ENCODE assay signal across 11 cellular contexts in the genomic region with DNA sequence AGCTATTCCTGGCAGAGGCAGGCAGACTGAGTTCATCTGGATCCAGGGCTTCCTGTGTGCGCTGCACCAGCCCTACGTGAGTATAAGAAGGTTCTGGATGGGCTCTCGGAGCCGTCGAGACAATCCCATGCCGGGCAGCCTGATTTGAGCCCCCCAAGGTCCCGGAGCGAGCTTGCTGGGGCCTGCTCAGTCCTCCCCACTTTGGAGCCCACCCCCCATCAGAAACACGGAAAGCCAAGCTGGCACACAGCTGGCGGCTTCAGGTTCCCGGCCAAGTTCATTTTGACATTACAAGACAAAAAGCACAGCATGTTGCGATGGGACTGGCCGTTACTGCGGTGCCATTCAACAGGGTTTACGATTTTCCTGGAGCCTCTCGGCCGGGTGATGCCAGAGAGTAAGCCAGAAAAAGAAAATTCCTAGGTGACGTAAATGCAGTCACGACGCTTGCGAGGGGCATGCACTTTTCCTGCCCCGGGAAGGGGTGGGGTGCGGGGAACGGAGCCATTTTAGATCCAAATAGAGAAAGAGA.
A peak's percentile ranks its signal among the peaks of the same experiment; 100 is the strongest.
DNase-seq lines count a peak whose midpoint lies in the region; ATAC-seq and TF ChIP-seq lines count a peak whose summit lies in the region.
"Had no signal": no experiment of that assay in that cellular context is flagged by ENCODE, and none has a peak within 500 bp of the region (broad histone marks: within the 10 kb centered on the region; RNA-seq: fewer than 3 reads in every experiment).

No MANE protein-coding gene starts in this region.

- TF ChIP-seq CTCF in AG09319 (IDR thresholded peaks at IDR 0.05; ENCODE audit: low read depth, low read length), result no peak
- no peak for TF ChIP-seq CTCF in ascending aorta (IDR thresholded peaks at IDR 0.05)
- TF ChIP-seq CTCF in left ventricle myocardium inferior (IDR thresholded peaks at IDR 0.05; ENCODE audit: borderline replicate concordance), result no peak
- TF ChIP-seq CTCF in psoas muscle (IDR thresholded peaks at IDR 0.05), result no peak

- peak overlapping the region; percentile 82 to 88 for H3K27ac ChIP-seq in ascending aorta
- peak overlapping the region; percentile 61 for H3K27ac ChIP-seq in left ventricle myocardium inferior (replicated peaks)
- peak overlapping the region; percentile 23 for H3K27ac ChIP-seq in psoas muscle

- peak; percentile 84 for DNase-seq in AG09319 (ENCODE audit: extremely low read depth, low read depth)
- DNase-seq in ascending aorta (ENCODE audit: low spot score in 2 of 2), result peak; percentile 55 to 84
- DNase-seq in left ventricle myocardium inferior, result peak; percentile 24
- DNase-seq in psoas muscle, result peak in 1 of 2 donors; percentile 38
- no peak for DNase-seq in NCI-H187 (lab: John Stamatoyannopoulos, UW)
- no peak for DNase-seq in SIG-M5 treated with dmso at 0.1 percent for 504 hours (lab: John Stamatoyannopoulos, UW; ENCODE audit: unreplicated experiment)
- DNase-seq in SKM-1 (lab: John Stamatoyannopoulos, UW; ENCODE audit: unreplicated experiment), result no peak
- no peak for DNase-seq in DMS 273 treated with DMSO at 0.1 percent for 48 hours (lab: John Stamatoyannopoulos, UW)
- DNase-seq: activated CD4-positive, alpha-beta memory T cell treated with anti-CD3 and anti-CD28 coated beads for 36 hours; NCI-H1694 had no signal

- intact Hi-C loops in ascending aorta (cut with DNase I) (loop anchor here (2.0 kb wide), 2 partner anchors 22 to 168 kb away; partner anchors contain the start of gene FOXF1), left ventricle myocardium inferior (cut with micrococcal nuclease) (loop anchor here (10.0 kb wide), 1 partner anchor 172 kb away; the partner anchor contains the start of gene FOXF1), psoas muscle (cut with DNase I) (no loop called here)

- no peaks in the 10 kb centered on the region for H3K9me3 ChIP-seq in ascending aorta
- H3K9me3 ChIP-seq in left ventricle myocardium inferior (replicated peaks), result no peaks in the 10 kb centered on the region
- no peaks in the 10 kb centered on the region for H3K9me3 ChIP-seq in psoas muscle

- H3K4me3 ChIP-seq in ascending aorta, result peak overlapping the region; percentile 17 to 45
- peak overlapping the region; percentile 45 for H3K4me3 ChIP-seq in left ventricle myocardium inferior
- no peak overlapping the region for H3K4me3 ChIP-seq in psoas muscle
- H3K4me3 ChIP-seq: skin epidermis had no signal

- no peaks in the 10 kb centered on the region for H3K36me3 ChIP-seq in ascending aorta
- no peaks in the 10 kb centered on the region for H3K36me3 ChIP-seq in left ventricle myocardium inferior
- no peaks in the 10 kb centered on the region for H3K36me3 ChIP-seq in psoas muscle (ENCODE audit: insufficient read depth in 1 of 2, low read depth in 1 of 2)

- H3K27me3 ChIP-seq in ascending aorta (no peaks in the 10 kb centered on the region), left ventricle myocardium inferior (ENCODE audit: low read depth) (peaks cover 87% of the 10 kb centered on the region), psoas muscle (ENCODE audit: insufficient read depth in 3 of 3, low read length in 2 of 3) (peaks cover 0 to 52% (median 4%) of the 10 kb centered on the region in 3 donors)

- 10 to 11% (median 11%) methylated on average over 24 of the region's 24 CpGs for whole genome bisulfite sequencing in psoas muscle, 3 donors

- ATAC-seq in psoas muscle, result no peak

- peaks cover 3 to 16% of the 10 kb centered on the region in 2 donors for H3K4me1 ChIP-seq in ascending aorta
- peaks cover 17% of the 10 kb centered on the region for H3K4me1 ChIP-seq in left ventricle myocardium inferior
- H3K4me1 ChIP-seq in psoas muscle, result no peaks in the 10 kb centered on the region

Comparison
In these comparisons a context has a peak if more than half of its experiments do, and no peak if none do; other contexts are left out.
1. DNase-seq: peak in AG09319 (single experiment), ascending aorta (2 of 2) and left ventricle myocardium inferior (single experiment); none in NCI-H187 (0 of 2), SIG-M5 treated with dmso at 0.1 percent for 504 hours (single experiment), SKM-1 (single experiment) and DMS 273 treated with DMSO at 0.1 percent for 48 hours (single experiment).
2. H3K27ac ChIP-seq: peak in every context shown above with its lines; median percentile 85 in ascending aorta; 61 in left ventricle myocardium inferior; 23 in psoas muscle.
3. intact Hi-C loops: an anchor here in ascending aorta (2.0 kb wide) and left ventricle myocardium inferior (10.0 kb wide); none called in psoas muscle.